Comparison of ENCODE assay signal across 1 cellular context in genomic region chr20:38158701-38159325, GRCh38.
TF ChIP-seq lines count a peak whose summit lies in the region.

No MANE protein-coding gene starts in this region.

TF ChIP-seq in K562, 482 proteins besides CTCF, POLR2A, EP300 and RAD21 (continued from another document and continues in another):
- TF ChIP-seq FOXO4 (CRISPR knock-in tag; IDR thresholded peaks at IDR 0.05): no peak
- TF ChIP-seq FOXK2 (conservative IDR thresholded peaks at IDR 0.05 in 1 of 2, IDR thresholded peaks at IDR 0.05 in 1 of 2; ENCODE audit: low read depth in 2 of 2): peak in 1 of 2 experiments; percentile 15; a peak in 1 of 4 replicates
- TF ChIP-seq TAL1 (IDR thresholded peaks at IDR 0.05): peak; percentile 93
- TF ChIP-seq ZNF695 (CRISPR knock-in tag; IDR thresholded peaks at IDR 0.05): no peak
- TF ChIP-seq NFIC (IDR thresholded peaks at IDR 0.05): peak; percentile 85
- no peak for TF ChIP-seq XRCC4 (IDR thresholded peaks at IDR 0.05; ENCODE audit: extremely low read depth, insufficient read depth, insufficient read length)
- TF ChIP-seq FOXJ2 (tag; IDR thresholded peaks at IDR 0.05): no peak
- peak; percentile 85 for TF ChIP-seq RNF2 (IDR thresholded peaks at IDR 0.05)
- TF ChIP-seq ZNF445 (CRISPR knock-in tag; IDR thresholded peaks at IDR 0.05; ENCODE audit: low read depth): no peak
- TF ChIP-seq EGR1 (conservative IDR thresholded peaks at IDR 0.05): no peak
- TF ChIP-seq NR4A1 (CRISPR knock-in tag; IDR thresholded peaks at IDR 0.05): no peak
- TF ChIP-seq NR4A1 (tag; IDR thresholded peaks at IDR 0.05): peak; percentile 71; the same call in 1 of the 2 replicates
- TF ChIP-seq BRD4 (IDR thresholded peaks at IDR 0.05): no peak
- TF ChIP-seq, protein P1, sequence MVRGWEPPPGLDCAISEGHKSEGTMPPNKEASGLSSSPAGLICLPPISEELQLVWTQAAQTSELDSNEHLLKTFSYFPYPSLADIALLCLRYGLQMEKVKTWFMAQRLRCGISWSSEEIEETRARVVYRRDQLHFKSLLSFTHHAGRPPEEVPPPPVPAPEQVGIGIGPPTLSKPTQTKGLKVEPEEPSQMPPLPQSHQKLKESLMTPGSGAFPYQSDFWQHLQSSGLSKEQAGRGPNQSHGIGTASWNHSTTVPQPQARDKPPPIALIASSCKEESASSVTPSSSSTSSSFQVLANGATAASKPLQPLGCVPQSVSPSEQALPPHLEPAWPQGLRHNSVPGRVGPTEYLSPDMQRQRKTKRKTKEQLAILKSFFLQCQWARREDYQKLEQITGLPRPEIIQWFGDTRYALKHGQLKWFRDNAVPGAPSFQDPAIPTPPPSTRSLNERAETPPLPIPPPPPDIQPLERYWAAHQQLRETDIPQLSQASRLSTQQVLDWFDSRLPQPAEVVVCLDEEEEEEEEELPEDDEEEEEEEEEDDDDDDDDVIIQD (CRISPR knock-in tag; IDR thresholded peaks at IDR 0.05): 0 out of 2 replicates have a peak, but pooled peaks have one; percentile 31
- TF ChIP-seq PRDM10 (IDR thresholded peaks at IDR 0.05; ENCODE audit: partially characterized antibody): peak; percentile 15
- no peak for TF ChIP-seq ZNF274 (IDR thresholded peaks at IDR 0.05; ENCODE audit: borderline replicate concordance, low read depth, low read length)
- no peak for TF ChIP-seq CBX1 (IDR thresholded peaks at IDR 0.05; ENCODE audit: low read depth)
- TF ChIP-seq, protein P2, sequence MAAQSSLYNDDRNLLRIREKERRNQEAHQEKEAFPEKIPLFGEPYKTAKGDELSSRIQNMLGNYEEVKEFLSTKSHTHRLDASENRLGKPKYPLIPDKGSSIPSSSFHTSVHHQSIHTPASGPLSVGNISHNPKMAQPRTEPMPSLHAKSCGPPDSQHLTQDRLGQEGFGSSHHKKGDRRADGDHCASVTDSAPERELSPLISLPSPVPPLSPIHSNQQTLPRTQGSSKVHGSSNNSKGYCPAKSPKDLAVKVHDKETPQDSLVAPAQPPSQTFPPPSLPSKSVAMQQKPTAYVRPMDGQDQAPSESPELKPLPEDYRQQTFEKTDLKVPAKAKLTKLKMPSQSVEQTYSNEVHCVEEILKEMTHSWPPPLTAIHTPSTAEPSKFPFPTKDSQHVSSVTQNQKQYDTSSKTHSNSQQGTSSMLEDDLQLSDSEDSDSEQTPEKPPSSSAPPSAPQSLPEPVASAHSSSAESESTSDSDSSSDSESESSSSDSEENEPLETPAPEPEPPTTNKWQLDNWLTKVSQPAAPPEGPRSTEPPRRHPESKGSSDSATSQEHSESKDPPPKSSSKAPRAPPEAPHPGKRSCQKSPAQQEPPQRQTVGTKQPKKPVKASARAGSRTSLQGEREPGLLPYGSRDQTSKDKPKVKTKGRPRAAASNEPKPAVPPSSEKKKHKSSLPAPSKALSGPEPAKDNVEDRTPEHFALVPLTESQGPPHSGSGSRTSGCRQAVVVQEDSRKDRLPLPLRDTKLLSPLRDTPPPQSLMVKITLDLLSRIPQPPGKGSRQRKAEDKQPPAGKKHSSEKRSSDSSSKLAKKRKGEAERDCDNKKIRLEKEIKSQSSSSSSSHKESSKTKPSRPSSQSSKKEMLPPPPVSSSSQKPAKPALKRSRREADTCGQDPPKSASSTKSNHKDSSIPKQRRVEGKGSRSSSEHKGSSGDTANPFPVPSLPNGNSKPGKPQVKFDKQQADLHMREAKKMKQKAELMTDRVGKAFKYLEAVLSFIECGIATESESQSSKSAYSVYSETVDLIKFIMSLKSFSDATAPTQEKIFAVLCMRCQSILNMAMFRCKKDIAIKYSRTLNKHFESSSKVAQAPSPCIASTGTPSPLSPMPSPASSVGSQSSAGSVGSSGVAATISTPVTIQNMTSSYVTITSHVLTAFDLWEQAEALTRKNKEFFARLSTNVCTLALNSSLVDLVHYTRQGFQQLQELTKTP (IDR thresholded peaks at IDR 0.05; ENCODE audit: low read depth in 1 of 2, partially characterized antibody in 2 of 2): peak in 1 of 2 experiments; percentile 57
- TF ChIP-seq ZNF584 (CRISPR knock-in tag; IDR thresholded peaks at IDR 0.05; ENCODE audit: low read depth): peak; percentile 94
- peak; percentile 80; the same call in 1 of the 2 replicates for TF ChIP-seq HSF4 (CRISPR knock-in tag; IDR thresholded peaks at IDR 0.05; ENCODE audit: borderline replicate concordance)
- TF ChIP-seq BACH1 (tag; IDR thresholded peaks at IDR 0.05): peak; percentile 31; the same call in 1 of the 2 replicates
- TF ChIP-seq TEAD1 (CRISPR knock-in tag; IDR thresholded peaks at IDR 0.05): no peak
- TF ChIP-seq CEBPG (CRISPR knock-in tag; IDR thresholded peaks at IDR 0.05): peak; percentile 39; the same call in 1 of the 2 replicates
- TF ChIP-seq CEBPG (tag; conservative IDR thresholded peaks at IDR 0.05 in 1 of 2, IDR thresholded peaks at IDR 0.05 in 1 of 2): no peak; a peak in 1 of 4 replicates
- no peak for TF ChIP-seq CUX1 (CRISPR knock-in tag; IDR thresholded peaks at IDR 0.05)
- TF ChIP-seq HLTF (IDR thresholded peaks at IDR 0.05): no peak
- 0 out of 2 replicates have a peak, but pooled peaks have one; percentile 43 for TF ChIP-seq ZNF324 (CRISPR knock-in tag; IDR thresholded peaks at IDR 0.05)
- TF ChIP-seq SMAD4 (CRISPR knock-in tag; conservative IDR thresholded peaks at IDR 0.05): peak; percentile 94
- peak; percentile 92 for TF ChIP-seq GATA2 (CRISPR knock-in tag; IDR thresholded peaks at IDR 0.05)
- TF ChIP-seq ZNF561 (CRISPR knock-in tag; conservative IDR thresholded peaks at IDR 0.05): no peak
